In the genomic region with DNA sequence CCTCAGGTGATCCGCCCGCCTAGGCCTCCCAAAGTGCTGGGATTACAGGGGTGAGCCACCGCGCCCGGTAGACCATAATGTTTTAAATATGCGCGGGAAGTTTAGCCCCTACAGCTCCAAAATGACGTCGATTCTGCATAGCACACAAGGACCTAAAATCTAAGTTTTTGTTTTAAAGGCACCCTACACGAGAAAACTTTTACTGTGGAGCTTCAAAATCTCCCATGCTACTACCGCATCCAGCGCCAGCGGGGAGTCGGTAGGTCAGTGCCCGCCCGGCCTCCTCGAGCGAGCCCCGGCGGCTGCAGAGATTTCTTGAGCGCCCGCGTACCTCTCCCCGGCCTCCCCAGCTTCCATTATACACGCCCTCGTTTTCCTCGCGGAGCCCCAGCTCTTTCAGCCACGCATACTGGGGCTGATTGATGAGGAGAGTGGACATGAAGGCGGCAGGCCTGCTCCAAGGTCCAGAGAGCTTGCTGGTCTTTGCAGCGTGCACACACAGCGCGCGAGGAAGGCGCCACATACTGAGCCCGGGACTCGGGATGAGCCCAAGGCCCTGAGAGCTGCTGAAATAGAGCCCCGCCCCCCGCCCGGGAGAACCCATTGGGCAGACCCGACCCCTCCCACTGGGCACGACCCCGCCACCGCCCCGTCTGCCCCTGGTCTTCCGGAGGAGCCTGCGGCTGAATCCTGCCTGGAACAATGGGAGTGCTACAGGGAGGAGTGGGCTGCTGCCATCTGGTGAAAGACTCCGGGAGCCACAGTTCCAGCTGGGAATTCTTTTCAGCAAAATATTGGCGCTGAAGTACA, we compare ENCODE assay signal across 1 cellular context.
A peak's percentile ranks its signal among the peaks of the same experiment; 100 is the strongest.
TF ChIP-seq lines count a peak whose summit lies in the region.

A gene (minus strand): TSS at position 544 of the 810 bp plus-strand sequence. CDS start 21 bp downstream, at position 523.

TF ChIP-seq in HepG2, 621 proteins besides CTCF, POLR2A, EP300 and RAD21 (continued from another document and continues in another):
- TF ChIP-seq, protein P1, sequence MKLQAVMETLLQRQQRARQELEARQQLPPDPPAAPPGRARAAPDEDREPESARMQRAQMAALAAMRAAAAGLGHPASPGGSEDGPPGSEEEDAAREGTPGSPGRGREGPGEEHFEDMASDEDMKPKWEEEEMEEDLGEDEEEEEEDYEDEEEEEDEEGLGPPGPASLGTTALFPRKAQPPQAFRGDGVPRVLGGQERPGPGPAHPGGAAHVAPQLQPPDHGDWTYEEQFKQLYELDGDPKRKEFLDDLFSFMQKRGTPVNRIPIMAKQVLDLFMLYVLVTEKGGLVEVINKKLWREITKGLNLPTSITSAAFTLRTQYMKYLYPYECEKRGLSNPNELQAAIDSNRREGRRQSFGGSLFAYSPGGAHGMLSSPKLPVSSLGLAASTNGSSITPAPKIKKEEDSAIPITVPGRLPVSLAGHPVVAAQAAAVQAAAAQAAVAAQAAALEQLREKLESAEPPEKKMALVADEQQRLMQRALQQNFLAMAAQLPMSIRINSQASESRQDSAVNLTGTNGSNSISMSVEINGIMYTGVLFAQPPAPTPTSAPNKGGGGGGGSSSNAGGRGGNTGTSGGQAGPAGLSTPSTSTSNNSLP (IDR thresholded peaks at IDR 0.05; ENCODE audit: low read depth, low read length) = no peak
- peak; percentile 79; the same call in 1 of the 2 replicates for TF ChIP-seq NR1H2 (CRISPR knock-in tag; IDR thresholded peaks at IDR 0.05; ENCODE audit: borderline replicate concordance, low read depth)
- TF ChIP-seq ZNF343 (CRISPR knock-in tag; IDR thresholded peaks at IDR 0.05) = no peak
- 0 out of 2 replicates have a peak, but pooled peaks have one; percentile 67 for TF ChIP-seq DNMT3B (CRISPR knock-in tag; conservative IDR thresholded peaks at IDR 0.05)
- TF ChIP-seq, protein P2, sequence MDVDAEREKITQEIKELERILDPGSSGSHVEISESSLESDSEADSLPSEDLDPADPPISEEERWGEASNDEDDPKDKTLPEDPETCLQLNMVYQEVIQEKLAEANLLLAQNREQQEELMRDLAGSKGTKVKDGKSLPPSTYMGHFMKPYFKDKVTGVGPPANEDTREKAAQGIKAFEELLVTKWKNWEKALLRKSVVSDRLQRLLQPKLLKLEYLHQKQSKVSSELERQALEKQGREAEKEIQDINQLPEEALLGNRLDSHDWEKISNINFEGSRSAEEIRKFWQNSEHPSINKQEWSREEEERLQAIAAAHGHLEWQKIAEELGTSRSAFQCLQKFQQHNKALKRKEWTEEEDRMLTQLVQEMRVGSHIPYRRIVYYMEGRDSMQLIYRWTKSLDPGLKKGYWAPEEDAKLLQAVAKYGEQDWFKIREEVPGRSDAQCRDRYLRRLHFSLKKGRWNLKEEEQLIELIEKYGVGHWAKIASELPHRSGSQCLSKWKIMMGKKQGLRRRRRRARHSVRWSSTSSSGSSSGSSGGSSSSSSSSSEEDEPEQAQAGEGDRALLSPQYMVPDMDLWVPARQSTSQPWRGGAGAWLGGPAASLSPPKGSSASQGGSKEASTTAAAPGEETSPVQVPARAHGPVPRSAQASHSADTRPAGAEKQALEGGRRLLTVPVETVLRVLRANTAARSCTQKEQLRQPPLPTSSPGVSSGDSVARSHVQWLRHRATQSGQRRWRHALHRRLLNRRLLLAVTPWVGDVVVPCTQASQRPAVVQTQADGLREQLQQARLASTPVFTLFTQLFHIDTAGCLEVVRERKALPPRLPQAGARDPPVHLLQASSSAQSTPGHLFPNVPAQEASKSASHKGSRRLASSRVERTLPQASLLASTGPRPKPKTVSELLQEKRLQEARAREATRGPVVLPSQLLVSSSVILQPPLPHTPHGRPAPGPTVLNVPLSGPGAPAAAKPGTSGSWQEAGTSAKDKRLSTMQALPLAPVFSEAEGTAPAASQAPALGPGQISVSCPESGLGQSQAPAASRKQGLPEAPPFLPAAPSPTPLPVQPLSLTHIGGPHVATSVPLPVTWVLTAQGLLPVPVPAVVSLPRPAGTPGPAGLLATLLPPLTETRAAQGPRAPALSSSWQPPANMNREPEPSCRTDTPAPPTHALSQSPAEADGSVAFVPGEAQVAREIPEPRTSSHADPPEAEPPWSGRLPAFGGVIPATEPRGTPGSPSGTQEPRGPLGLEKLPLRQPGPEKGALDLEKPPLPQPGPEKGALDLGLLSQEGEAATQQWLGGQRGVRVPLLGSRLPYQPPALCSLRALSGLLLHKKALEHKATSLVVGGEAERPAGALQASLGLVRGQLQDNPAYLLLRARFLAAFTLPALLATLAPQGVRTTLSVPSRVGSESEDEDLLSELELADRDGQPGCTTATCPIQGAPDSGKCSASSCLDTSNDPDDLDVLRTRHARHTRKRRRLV (CRISPR knock-in tag; IDR thresholded peaks at IDR 0.05) = peak; percentile 67; the same call in 1 of the 2 replicates
- TF ChIP-seq ZNF644 (CRISPR knock-in tag; IDR thresholded peaks at IDR 0.05; ENCODE audit: low read depth) = peak; percentile 44; the same call in 1 of the 2 replicates
- TF ChIP-seq TSC22D2 (CRISPR knock-in tag; IDR thresholded peaks at IDR 0.05; ENCODE audit: borderline replicate concordance) = peak; percentile 38; the same call in 1 of the 2 replicates
- TF ChIP-seq, protein P3, sequence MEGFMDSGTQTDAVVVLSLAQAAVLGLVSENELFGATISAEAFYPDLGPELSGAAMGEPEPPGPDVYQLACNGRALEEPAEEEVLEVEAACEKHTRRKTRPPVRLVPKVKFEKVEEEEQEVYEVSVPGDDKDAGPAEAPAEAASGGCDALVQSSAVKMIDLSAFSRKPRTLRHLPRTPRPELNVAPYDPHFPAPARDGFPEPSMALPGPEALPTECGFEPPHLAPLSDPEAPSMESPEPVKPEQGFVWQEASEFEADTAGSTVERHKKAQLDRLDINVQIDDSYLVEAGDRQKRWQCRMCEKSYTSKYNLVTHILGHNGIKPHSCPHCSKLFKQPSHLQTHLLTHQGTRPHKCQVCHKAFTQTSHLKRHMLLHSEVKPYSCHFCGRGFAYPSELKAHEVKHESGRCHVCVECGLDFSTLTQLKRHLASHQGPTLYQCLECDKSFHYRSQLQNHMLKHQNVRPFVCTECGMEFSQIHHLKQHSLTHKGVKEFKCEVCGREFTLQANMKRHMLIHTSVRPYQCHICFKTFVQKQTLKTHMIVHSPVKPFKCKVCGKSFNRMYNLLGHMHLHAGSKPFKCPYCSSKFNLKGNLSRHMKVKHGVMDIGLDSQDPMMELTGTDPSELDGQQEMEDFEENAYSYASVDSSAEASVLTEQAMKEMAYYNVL (CRISPR knock-in tag; IDR thresholded peaks at IDR 0.05; ENCODE audit: borderline replicate concordance) = peak; percentile 55; the same call in 1 of the 2 replicates
- TF ChIP-seq, protein P4, sequence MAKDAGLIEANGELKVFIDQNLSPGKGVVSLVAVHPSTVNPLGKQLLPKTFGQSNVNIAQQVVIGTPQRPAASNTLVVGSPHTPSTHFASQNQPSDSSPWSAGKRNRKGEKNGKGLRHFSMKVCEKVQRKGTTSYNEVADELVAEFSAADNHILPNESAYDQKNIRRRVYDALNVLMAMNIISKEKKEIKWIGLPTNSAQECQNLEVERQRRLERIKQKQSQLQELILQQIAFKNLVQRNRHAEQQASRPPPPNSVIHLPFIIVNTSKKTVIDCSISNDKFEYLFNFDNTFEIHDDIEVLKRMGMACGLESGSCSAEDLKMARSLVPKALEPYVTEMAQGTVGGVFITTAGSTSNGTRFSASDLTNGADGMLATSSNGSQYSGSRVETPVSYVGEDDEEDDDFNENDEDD (CRISPR knock-in tag; IDR thresholded peaks at IDR 0.05; ENCODE audit: borderline replicate concordance) = peak; percentile 66; the same call in 1 of the 2 replicates
- no peak for TF ChIP-seq ZNF790 (CRISPR knock-in tag; IDR thresholded peaks at IDR 0.05; ENCODE audit: borderline replicate concordance)
- peak; percentile 57; the same call in 1 of the 2 replicates for TF ChIP-seq KLF6 (CRISPR knock-in tag; IDR thresholded peaks at IDR 0.05)
- TF ChIP-seq, protein P5, sequence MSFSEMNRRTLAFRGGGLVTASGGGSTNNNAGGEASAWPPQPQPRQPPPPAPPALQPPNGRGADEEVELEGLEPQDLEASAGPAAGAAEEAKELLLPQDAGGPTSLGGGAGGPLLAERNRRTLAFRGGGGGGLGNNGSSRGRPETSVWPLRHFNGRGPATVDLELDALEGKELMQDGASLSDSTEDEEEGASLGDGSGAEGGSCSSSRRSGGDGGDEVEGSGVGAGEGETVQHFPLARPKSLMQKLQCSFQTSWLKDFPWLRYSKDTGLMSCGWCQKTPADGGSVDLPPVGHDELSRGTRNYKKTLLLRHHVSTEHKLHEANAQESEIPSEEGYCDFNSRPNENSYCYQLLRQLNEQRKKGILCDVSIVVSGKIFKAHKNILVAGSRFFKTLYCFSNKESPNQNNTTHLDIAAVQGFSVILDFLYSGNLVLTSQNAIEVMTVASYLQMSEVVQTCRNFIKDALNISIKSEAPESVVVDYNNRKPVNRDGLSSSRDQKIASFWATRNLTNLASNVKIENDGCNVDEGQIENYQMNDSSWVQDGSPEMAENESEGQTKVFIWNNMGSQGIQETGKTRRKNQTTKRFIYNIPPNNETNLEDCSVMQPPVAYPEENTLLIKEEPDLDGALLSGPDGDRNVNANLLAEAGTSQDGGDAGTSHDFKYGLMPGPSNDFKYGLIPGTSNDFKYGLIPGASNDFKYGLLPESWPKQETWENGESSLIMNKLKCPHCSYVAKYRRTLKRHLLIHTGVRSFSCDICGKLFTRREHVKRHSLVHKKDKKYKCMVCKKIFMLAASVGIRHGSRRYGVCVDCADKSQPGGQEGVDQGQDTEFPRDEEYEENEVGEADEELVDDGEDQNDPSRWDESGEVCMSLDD (CRISPR knock-in tag; IDR thresholded peaks at IDR 0.05; ENCODE audit: borderline replicate concordance) = peak; percentile 55; the same call in 1 of the 2 replicates
- TF ChIP-seq ELF3 (CRISPR knock-in tag; IDR thresholded peaks at IDR 0.05) = peak; percentile 85
- no peak for TF ChIP-seq CHCHD3 (CRISPR knock-in tag; IDR thresholded peaks at IDR 0.05)
- peak; percentile 80 for TF ChIP-seq HOXA5 (CRISPR knock-in tag; IDR thresholded peaks at IDR 0.05)
- TF ChIP-seq SP4 (CRISPR knock-in tag; IDR thresholded peaks at IDR 0.05) = peak; percentile 75
- TF ChIP-seq, protein P6, sequence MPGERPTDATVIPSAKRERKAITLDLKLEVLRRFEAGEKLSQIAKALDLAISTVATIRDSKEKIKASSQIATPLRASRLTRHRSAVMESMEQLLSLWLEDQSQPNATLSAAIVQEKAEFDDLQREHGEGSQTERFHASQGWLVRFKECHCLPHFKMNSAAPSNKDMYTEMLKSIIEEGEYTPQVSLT (CRISPR knock-in tag; IDR thresholded peaks at IDR 0.05; ENCODE audit: borderline replicate concordance, low read depth) = peak; percentile 87; the same call in 1 of the 2 replicates
- peak; percentile 83 for TF ChIP-seq ZNF263 (CRISPR knock-in tag; IDR thresholded peaks at IDR 0.05)
- no peak for TF ChIP-seq ZFAT (CRISPR knock-in tag; conservative IDR thresholded peaks at IDR 0.05)
- TF ChIP-seq, protein P7, sequence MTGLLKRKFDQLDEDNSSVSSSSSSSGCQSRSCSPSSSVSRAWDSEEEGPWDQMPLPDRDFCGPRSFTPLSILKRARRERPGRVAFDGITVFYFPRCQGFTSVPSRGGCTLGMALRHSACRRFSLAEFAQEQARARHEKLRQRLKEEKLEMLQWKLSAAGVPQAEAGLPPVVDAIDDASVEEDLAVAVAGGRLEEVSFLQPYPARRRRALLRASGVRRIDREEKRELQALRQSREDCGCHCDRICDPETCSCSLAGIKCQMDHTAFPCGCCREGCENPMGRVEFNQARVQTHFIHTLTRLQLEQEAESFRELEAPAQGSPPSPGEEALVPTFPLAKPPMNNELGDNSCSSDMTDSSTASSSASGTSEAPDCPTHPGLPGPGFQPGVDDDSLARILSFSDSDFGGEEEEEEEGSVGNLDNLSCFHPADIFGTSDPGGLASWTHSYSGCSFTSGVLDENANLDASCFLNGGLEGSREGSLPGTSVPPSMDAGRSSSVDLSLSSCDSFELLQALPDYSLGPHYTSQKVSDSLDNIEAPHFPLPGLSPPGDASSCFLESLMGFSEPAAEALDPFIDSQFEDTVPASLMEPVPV (CRISPR knock-in tag; IDR thresholded peaks at IDR 0.05) = peak; percentile 78
- TF ChIP-seq MBD4 (IDR thresholded peaks at IDR 0.05; ENCODE audit: borderline replicate concordance, low read length) = no peak
- TF ChIP-seq KMT2A (CRISPR knock-in tag; IDR thresholded peaks at IDR 0.05) = peak; percentile 91
- peak; percentile 90 for TF ChIP-seq GATAD1 (CRISPR knock-in tag; IDR thresholded peaks at IDR 0.05)
- peak; percentile 75; the same call in 1 of the 2 replicates for TF ChIP-seq ZNF367 (CRISPR knock-in tag; IDR thresholded peaks at IDR 0.05; ENCODE audit: borderline replicate concordance)
- TF ChIP-seq, protein P8, sequence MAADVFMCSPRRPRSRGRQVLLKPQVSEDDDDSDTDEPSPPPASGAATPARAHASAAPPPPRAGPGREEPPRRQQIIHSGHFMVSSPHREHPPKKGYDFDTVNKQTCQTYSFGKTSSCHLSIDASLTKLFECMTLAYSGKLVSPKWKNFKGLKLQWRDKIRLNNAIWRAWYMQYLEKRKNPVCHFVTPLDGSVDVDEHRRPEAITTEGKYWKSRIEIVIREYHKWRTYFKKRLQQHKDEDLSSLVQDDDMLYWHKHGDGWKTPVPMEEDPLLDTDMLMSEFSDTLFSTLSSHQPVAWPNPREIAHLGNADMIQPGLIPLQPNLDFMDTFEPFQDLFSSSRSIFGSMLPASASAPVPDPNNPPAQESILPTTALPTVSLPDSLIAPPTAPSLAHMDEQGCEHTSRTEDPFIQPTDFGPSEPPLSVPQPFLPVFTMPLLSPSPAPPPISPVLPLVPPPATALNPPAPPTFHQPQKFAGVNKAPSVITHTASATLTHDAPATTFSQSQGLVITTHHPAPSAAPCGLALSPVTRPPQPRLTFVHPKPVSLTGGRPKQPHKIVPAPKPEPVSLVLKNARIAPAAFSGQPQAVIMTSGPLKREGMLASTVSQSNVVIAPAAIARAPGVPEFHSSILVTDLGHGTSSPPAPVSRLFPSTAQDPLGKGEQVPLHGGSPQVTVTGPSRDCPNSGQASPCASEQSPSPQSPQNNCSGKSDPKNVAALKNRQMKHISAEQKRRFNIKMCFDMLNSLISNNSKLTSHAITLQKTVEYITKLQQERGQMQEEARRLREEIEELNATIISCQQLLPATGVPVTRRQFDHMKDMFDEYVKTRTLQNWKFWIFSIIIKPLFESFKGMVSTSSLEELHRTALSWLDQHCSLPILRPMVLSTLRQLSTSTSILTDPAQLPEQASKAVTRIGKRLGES (CRISPR knock-in tag; IDR thresholded peaks at IDR 0.05; ENCODE audit: borderline replicate concordance) = 0 out of 2 replicates have a peak, but pooled peaks have one; percentile 11
- peak; percentile 75; the same call in 1 of the 2 replicates for TF ChIP-seq HOXD1 (CRISPR knock-in tag; IDR thresholded peaks at IDR 0.05)
- TF ChIP-seq HMG20A (CRISPR knock-in tag; IDR thresholded peaks at IDR 0.05; ENCODE audit: borderline replicate concordance) = no peak; the same call in 1 of the 2 replicates
- TF ChIP-seq THAP11 (CRISPR knock-in tag; IDR thresholded peaks at IDR 0.05) = peak; percentile 68
- no peak for TF ChIP-seq NONO (IDR thresholded peaks at IDR 0.05)
- TF ChIP-seq NONO (CRISPR knock-in tag; conservative IDR thresholded peaks at IDR 0.05) = peak; percentile 81
- TF ChIP-seq SMAD9 (CRISPR knock-in tag; IDR thresholded peaks at IDR 0.05) = no peak
- TF ChIP-seq, protein P9, sequence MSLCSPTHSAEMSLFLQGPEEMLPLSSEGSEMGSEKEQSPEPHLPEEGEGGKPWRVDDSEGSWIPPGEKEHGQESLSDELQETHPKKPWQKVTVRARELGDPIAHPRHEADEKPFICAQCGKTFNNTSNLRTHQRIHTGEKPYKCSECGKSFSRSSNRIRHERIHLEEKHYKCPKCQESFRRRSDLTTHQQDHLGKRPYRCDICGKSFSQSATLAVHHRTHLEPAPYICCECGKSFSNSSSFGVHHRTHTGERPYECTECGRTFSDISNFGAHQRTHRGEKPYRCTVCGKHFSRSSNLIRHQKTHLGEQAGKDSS (CRISPR knock-in tag; IDR thresholded peaks at IDR 0.05; ENCODE audit: borderline replicate concordance, low read depth) = 0 out of 2 replicates have a peak, but pooled peaks have one; percentile 55
- no peak; the same call in 1 of the 2 replicates for TF ChIP-seq CHD4 (IDR thresholded peaks at IDR 0.05; ENCODE audit: borderline replicate concordance, low read length)
- TF ChIP-seq NR2C2 (CRISPR knock-in tag; IDR thresholded peaks at IDR 0.05; ENCODE audit: borderline replicate concordance) = peak; percentile 91
